Comparison of ENCODE assay signal across 1 cellular context in the genomic region with DNA sequence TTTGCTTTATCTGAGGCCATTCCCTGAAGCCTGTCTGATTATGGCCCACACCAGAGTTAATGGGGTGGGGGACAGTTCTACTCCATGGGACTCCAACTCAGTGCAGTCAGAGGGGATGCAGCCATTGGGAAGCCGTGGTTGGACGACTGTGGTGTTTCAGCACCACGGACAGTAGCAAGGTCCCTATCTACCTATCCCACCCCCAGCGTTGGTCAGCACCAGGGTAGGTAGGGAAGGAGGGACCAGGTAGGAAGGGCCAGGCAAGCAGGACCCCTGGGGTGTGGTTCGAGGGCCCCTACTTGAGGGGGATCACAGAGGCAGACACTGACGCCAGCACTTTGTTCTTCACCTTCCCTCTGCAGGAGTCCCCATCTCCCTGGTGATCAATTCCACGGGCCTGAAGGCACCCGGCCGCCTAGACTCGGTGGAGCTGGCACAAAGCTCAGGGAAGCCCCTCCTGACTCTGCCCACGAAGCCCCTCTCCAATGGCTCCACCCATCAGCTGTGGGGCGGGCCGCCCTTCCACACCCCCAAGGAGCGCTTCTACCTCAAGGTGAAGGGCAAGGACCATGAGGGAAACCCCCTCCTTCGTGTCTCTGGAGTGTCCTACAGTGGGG.
TF ChIP-seq lines count a peak whose summit lies in the region.

No MANE protein-coding gene starts in this region.

TF ChIP-seq in H1, 55 proteins besides CTCF, POLR2A, EP300 and RAD21:
- TF ChIP-seq SIN3A (conservative IDR thresholded peaks at IDR 0.05 in 1 of 2, IDR thresholded peaks at IDR 0.05 in 1 of 2; ENCODE audit: low read depth in 1 of 2, low read length in 2 of 2) (peak in 1 of 2 experiments; percentile 84; a peak in 1 of 4 replicates), YY1 (IDR thresholded peaks at IDR 0.05; ENCODE audit: low read depth, low read length) (0 out of 2 replicates have a peak, but pooled peaks have one; percentile 26), CREB1 (IDR thresholded peaks at IDR 0.05) (peak; percentile 40; the same call in 1 of the 2 replicates), BACH1 (IDR thresholded peaks at IDR 0.05; ENCODE audit: low read length) (no peak), NANOG (IDR thresholded peaks at IDR 0.05; ENCODE audit: insufficient read depth, low read depth, low read length, poor library complexity, severe bottlenecking) (no peak), KDM4A (IDR thresholded peaks at IDR 0.05; ENCODE audit: low read depth, low read length, severe bottlenecking) (no peak), FOSL1 (IDR thresholded peaks at IDR 0.05; ENCODE audit: insufficient read depth, low read depth, low read length) (no peak), RNF2 (IDR thresholded peaks at IDR 0.05; ENCODE audit: borderline replicate concordance, low read depth, low read length, missing control alignments, poor library complexity, severe bottlenecking) (no peak), CTBP2 (IDR thresholded peaks at IDR 0.05; ENCODE audit: borderline replicate concordance, insufficient read depth, insufficient read length, low read length) (no peak)
- TF ChIP-seq, protein P1, sequence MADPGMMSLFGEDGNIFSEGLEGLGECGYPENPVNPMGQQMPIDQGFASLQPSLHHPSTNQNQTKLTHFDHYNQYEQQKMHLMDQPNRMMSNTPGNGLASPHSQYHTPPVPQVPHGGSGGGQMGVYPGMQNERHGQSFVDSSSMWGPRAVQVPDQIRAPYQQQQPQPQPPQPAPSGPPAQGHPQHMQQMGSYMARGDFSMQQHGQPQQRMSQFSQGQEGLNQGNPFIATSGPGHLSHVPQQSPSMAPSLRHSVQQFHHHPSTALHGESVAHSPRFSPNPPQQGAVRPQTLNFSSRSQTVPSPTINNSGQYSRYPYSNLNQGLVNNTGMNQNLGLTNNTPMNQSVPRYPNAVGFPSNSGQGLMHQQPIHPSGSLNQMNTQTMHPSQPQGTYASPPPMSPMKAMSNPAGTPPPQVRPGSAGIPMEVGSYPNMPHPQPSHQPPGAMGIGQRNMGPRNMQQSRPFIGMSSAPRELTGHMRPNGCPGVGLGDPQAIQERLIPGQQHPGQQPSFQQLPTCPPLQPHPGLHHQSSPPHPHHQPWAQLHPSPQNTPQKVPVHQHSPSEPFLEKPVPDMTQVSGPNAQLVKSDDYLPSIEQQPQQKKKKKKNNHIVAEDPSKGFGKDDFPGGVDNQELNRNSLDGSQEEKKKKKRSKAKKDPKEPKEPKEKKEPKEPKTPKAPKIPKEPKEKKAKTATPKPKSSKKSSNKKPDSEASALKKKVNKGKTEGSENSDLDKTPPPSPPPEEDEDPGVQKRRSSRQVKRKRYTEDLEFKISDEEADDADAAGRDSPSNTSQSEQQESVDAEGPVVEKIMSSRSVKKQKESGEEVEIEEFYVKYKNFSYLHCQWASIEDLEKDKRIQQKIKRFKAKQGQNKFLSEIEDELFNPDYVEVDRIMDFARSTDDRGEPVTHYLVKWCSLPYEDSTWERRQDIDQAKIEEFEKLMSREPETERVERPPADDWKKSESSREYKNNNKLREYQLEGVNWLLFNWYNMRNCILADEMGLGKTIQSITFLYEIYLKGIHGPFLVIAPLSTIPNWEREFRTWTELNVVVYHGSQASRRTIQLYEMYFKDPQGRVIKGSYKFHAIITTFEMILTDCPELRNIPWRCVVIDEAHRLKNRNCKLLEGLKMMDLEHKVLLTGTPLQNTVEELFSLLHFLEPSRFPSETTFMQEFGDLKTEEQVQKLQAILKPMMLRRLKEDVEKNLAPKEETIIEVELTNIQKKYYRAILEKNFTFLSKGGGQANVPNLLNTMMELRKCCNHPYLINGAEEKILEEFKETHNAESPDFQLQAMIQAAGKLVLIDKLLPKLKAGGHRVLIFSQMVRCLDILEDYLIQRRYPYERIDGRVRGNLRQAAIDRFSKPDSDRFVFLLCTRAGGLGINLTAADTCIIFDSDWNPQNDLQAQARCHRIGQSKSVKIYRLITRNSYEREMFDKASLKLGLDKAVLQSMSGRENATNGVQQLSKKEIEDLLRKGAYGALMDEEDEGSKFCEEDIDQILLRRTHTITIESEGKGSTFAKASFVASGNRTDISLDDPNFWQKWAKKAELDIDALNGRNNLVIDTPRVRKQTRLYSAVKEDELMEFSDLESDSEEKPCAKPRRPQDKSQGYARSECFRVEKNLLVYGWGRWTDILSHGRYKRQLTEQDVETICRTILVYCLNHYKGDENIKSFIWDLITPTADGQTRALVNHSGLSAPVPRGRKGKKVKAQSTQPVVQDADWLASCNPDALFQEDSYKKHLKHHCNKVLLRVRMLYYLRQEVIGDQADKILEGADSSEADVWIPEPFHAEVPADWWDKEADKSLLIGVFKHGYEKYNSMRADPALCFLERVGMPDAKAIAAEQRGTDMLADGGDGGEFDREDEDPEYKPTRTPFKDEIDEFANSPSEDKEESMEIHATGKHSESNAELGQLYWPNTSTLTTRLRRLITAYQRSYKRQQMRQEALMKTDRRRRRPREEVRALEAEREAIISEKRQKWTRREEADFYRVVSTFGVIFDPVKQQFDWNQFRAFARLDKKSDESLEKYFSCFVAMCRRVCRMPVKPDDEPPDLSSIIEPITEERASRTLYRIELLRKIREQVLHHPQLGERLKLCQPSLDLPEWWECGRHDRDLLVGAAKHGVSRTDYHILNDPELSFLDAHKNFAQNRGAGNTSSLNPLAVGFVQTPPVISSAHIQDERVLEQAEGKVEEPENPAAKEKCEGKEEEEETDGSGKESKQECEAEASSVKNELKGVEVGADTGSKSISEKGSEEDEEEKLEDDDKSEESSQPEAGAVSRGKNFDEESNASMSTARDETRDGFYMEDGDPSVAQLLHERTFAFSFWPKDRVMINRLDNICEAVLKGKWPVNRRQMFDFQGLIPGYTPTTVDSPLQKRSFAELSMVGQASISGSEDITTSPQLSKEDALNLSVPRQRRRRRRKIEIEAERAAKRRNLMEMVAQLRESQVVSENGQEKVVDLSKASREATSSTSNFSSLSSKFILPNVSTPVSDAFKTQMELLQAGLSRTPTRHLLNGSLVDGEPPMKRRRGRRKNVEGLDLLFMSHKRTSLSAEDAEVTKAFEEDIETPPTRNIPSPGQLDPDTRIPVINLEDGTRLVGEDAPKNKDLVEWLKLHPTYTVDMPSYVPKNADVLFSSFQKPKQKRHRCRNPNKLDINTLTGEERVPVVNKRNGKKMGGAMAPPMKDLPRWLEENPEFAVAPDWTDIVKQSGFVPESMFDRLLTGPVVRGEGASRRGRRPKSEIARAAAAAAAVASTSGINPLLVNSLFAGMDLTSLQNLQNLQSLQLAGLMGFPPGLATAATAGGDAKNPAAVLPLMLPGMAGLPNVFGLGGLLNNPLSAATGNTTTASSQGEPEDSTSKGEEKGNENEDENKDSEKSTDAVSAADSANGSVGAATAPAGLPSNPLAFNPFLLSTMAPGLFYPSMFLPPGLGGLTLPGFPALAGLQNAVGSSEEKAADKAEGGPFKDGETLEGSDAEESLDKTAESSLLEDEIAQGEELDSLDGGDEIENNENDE (IDR thresholded peaks at IDR 0.05; ENCODE audit: insufficient replicate concordance, low read length): no peak
